ENCODE assay signal across 23 cellular contexts in the genomic region with DNA sequence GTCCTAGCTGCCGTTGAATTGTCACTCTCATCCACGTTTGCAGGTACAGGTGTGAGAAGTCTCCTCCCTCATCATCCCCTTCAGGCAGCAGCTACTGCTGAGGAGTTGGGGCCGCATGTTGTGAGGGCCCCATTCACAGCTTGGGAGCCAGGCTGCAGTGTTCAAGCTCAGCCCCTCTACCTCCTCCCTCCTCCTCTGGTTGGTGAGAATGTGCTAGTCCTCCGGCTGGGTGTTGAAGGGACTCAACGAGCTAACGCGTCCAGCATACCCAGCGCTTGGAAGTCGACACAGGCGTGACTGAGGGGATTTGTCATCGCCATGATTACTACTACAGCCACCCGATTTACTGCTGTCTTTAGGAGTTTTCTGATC.
"Had no signal": no experiment of that assay in that cellular context is flagged by ENCODE, and none has a peak within 500 bp of the region (broad histone marks: within the 10 kb centered on the region; RNA-seq: fewer than 3 reads in every experiment).

No MANE protein-coding gene starts in this region.

- H3K9ac ChIP-seq: SK-N-SH had no signal

- H3K4me1 ChIP-seq: prostate gland, sigmoid colon, upper lobe of left lung had no signal

- H3K4me2 ChIP-seq: hepatocyte, SK-N-SH had no signal

- H3K4me3 Mint-ChIP-seq: activated CD4-positive, alpha-beta T cell treated with anti-CD3 and anti-CD28 coated beads, Interleukin-2, amount 10 ng/mL, durations not matched to agents 24 days and 14 days; activated CD8-positive, alpha-beta T cell treated with anti-CD3 and anti-CD28 coated beads, Interleukin-2, amount 10 ng/mL, durations not matched to agents 7 days and 5 days; activated T-cell treated with anti-CD3 and anti-CD28 coated beads, Interleukin-2, amount 50 U/mL, for 4 hours; mesothelial cell of epicardium; nephron progenitor cell; stimulated activated memory B cell treated with anti-CD40 and anti-IgM and Interleukin-4, amounts not matched to agents 10 μg/mL and 1 μg/mL and 100 μg/mL, for 72 hours; T-helper 2 cell treated with Interferon-gamma antibody and Interleukin-4, amounts not matched to agents 5 μg/mL and 100 μg/mL, for 36 hours had no signal

- H3K27ac Mint-ChIP-seq: activated CD4-positive, alpha-beta T cell treated with anti-CD3 and anti-CD28 coated beads, Interleukin-2, amount 10 ng/mL, durations not matched to agents 24 days and 14 days; activated CD8-positive, alpha-beta T cell treated with anti-CD3 and anti-CD28 coated beads, Interleukin-2, amount 10 ng/mL, durations not matched to agents 7 days and 5 days; stimulated activated memory B cell treated with anti-CD40 and anti-IgM and Interleukin-4, amounts not matched to agents 10 μg/mL and 1 μg/mL and 100 μg/mL, for 72 hours; T-helper 2 cell treated with Interferon-gamma antibody and Interleukin-4, amounts not matched to agents 5 μg/mL and 100 μg/mL, for 36 hours had no signal

- H2AFZ ChIP-seq: hepatocyte had no signal

- H3K9me3 ChIP-seq: gastroesophageal sphincter, prostate gland, sigmoid colon, SK-N-SH, thoracic aorta, upper lobe of left lung had no signal

- H3K36me3 Mint-ChIP-seq: mesothelial cell of epicardium; stimulated activated memory B cell treated with anti-CD40 and anti-IgM and Interleukin-4, amounts not matched to agents 10 μg/mL and 1 μg/mL and 100 μg/mL, for 72 hours had no signal

- H3K36me3 ChIP-seq: gastroesophageal sphincter, prostate gland, sigmoid colon, thoracic aorta, upper lobe of left lung had no signal

- H3K4me1 Mint-ChIP-seq: activated CD4-positive, alpha-beta T cell treated with anti-CD3 and anti-CD28 coated beads, Interleukin-2, amount 10 ng/mL, durations not matched to agents 24 days and 14 days; stimulated activated memory B cell treated with anti-CD40 and anti-IgM and Interleukin-4, amounts not matched to agents 10 μg/mL and 1 μg/mL and 100 μg/mL, for 72 hours had no signal

- H3K27ac ChIP-seq: gastroesophageal sphincter, hepatocyte, prostate gland, sigmoid colon, thoracic aorta, upper lobe of left lung had no signal

- ATAC-seq: activated CD8-positive, alpha-beta T cell treated with anti-CD3 and anti-CD28 coated beads, Interleukin-2, amount 10 ng/mL, durations not matched to agents 7 days and 5 days; activated T-cell treated with anti-CD3 and anti-CD28 coated beads, Interleukin-2, amount 50 U/mL, for 4 hours; esophagus mucosa; gastroesophageal sphincter; left colon; stimulated activated memory B cell treated with anti-CD40 and anti-IgM and Interleukin-4, amounts not matched to agents 10 μg/mL and 1 μg/mL and 100 μg/mL, for 72 hours had no signal

- H3K27me3 ChIP-seq: gastroesophageal sphincter, sigmoid colon, upper lobe of left lung had no signal

- H3K9me3 Mint-ChIP-seq: activated CD4-positive, alpha-beta T cell treated with anti-CD3 and anti-CD28 coated beads, Interleukin-2, amount 10 ng/mL, durations not matched to agents 24 days and 14 days; activated T-cell treated with anti-CD3 and anti-CD28 coated beads, Interleukin-2, amount 50 U/mL, for 4 hours; mesothelial cell of epicardium; nephron progenitor cell; stimulated activated memory B cell treated with anti-CD40 and anti-IgM and Interleukin-4, amounts not matched to agents 10 μg/mL and 1 μg/mL and 100 μg/mL, for 72 hours; T-helper 2 cell treated with Interferon-gamma antibody and Interleukin-4, amounts not matched to agents 5 μg/mL and 100 μg/mL, for 36 hours had no signal

- DNase-seq: activated CD4-positive, alpha-beta T cell treated with anti-CD3 and anti-CD28 coated beads, Interleukin-2, amount 10 ng/mL, durations not matched to agents 24 days and 14 days; activated CD4-positive, CD25-positive, alpha-beta regulatory T cell; activated CD8-positive, alpha-beta T cell treated with anti-CD3 and anti-CD28 coated beads, Interleukin-2, amount 10 ng/mL, durations not matched to agents 7 days and 5 days; activated naive CD4-positive, alpha-beta T cell treated with anti-CD3 and anti-CD28 coated beads, Interleukin-2, amount 50 U/mL, for 16 hours; activated T-cell treated with anti-CD3 and anti-CD28 coated beads, Interleukin-2, amount 50 U/mL, for 4 hours; aorta; cerebellar nuclear complex; cortex of kidney; effector CD8-positive, alpha-beta T cell; left colon; sigmoid colon; SK-N-SH; stimulated activated CD4-positive, alpha-beta T cell treated with anti-CD3 and anti-CD28 coated beads, Interleukin-4, amount 100 ng/mL, for 24 hours; upper lobe of left lung had no signal

- H3K4me3 ChIP-seq: gastroesophageal sphincter, hepatocyte, prostate gland, sigmoid colon, thoracic aorta, upper lobe of left lung had no signal
